8 cellular contexts compared by ENCODE assay signal in genomic region chrX:47562615-47563243, GRCh38. TPM values are rescaled to one million over a fixed set of nuclear protein-coding genes. Genes with fewer than 3 reads are reported as not detected.
DNase-seq lines count a peak whose midpoint lies in the region; ATAC-seq and TF ChIP-seq lines count a peak whose summit lies in the region.

No MANE protein-coding gene starts in this region.

- CTCF ChIA-PET in naive thymus-derived CD4-positive, alpha-beta T cell (lab: Charles Lee) = interaction anchor here (1.1 kb wide), 1 partner anchor 81 kb away, joined by 3 read pairs; no protein-coding TSS in a partner anchor

- ATAC-seq in naive thymus-derived CD4-positive, alpha-beta T cell = no peak
- ATAC-seq in gastroesophageal sphincter (no peak), HG03354 (IDR thresholded peaks at IDR 0.05; ENCODE audit: poor library complexity, severe bottlenecking, unreplicated experiment) (no peak), HG02970 (IDR thresholded peaks at IDR 0.05; ENCODE audit: low FRiP score, unreplicated experiment) (no peak)

- peaks cover 6 to 54% (median 39%) of the 10 kb centered on the region in 7 donors for H3K4me1 Mint-ChIP-seq in naive thymus-derived CD4-positive, alpha-beta T cell

- peaks cover 0 to 18% (median 11%) of the 10 kb centered on the region in 5 donors for H3K36me3 Mint-ChIP-seq in naive thymus-derived CD4-positive, alpha-beta T cell

- H3K9me3 ChIP-seq in naive thymus-derived CD4-positive, alpha-beta T cell (ENCODE audit: control insufficient read depth in 2 of 3, low read length in 3 of 3) = no peaks in the 10 kb centered on the region
- H3K9me3 ChIP-seq in gastroesophageal sphincter = no peaks in the 10 kb centered on the region

- peak in 1 of 4 experiments; percentile 34 for TF ChIP-seq CTCF in gastroesophageal sphincter (IDR thresholded peaks at IDR 0.05)

- no peak for TF ChIP-seq EP300 in gastroesophageal sphincter (IDR thresholded peaks at IDR 0.05)

- intact Hi-C loops in naive thymus-derived CD4-positive, alpha-beta T cell (cut with micrococcal nuclease) = loop anchor here (1.0 to 5.0 kb wide), 5 partner anchors 82 to 1335 kb away; partner anchors contain the start of genes PQBP1 (in 1 of the 2), TIMM17B (in 1 of the 2) and ZNF81 (in 1 of the 2)

- WGBS in gastroesophageal sphincter (ENCODE audit: low coverage in 1 of 2), 2 donors = 20% methylated on average over 1 of the region's 13 CpGs; no CpG with 5 or more reads in 1 of the 2 donors

- no peak for TF ChIP-seq POLR2A in gastroesophageal sphincter (IDR thresholded peaks at IDR 0.05)

- in situ Hi-C loops in KBM-7 (cut with MboI; ENCODE audit: low pct_unique_long_range_greater_than_20kb, low sequenced_read_pairs) = loop anchor here (10.0 kb wide), 1 partner anchor 82 kb away; no protein-coding TSS in a partner anchor

- no peaks in the 10 kb centered on the region for H3K27me3 Mint-ChIP-seq in naive thymus-derived CD4-positive, alpha-beta T cell

- no peak overlapping the region for H3K4me3 ChIP-seq in naive thymus-derived CD4-positive, alpha-beta T cell (ENCODE audit: low read length)
- H3K4me3 ChIP-seq in gastroesophageal sphincter = no peak overlapping the region

- no peak overlapping the region for H3K27ac ChIP-seq in naive thymus-derived CD4-positive, alpha-beta T cell (ENCODE audit: low read depth, low read length)
- no peak overlapping the region for H3K27ac ChIP-seq in gastroesophageal sphincter

- POLR2A ChIA-PET in naive thymus-derived CD4-positive, alpha-beta T cell (lab: Charles Lee) = interaction anchor here (1.5 kb wide), 1 partner anchor 19 kb away, joined by 4 read pairs; the partner anchor contains the start of gene TIMP1

- DNase-seq in EL (peak; percentile 38), KBM-7 (peak; percentile 93), NCI-H2029 (lab: John Stamatoyannopoulos, UW) (no peak)
- peak; percentile 28 for DNase-seq in activated naive CD4-positive, alpha-beta T cell treated with anti-CD3 and anti-CD28 coated beads, Interleukin-2, amount 50 U/mL, for 16 hours
- DNase-seq in naive thymus-derived CD4-positive, alpha-beta T cell = peak in 2 of 9 donors; percentile 22 to 26

- H3K4me1 ChIP-seq in naive thymus-derived CD4-positive, alpha-beta T cell (ENCODE audit: control insufficient read depth in 2 of 2, insufficient read depth in 2 of 2, low read length in 2 of 2) = peaks cover 10 to 18% of the 10 kb centered on the region in 2 donors
- peaks cover 0 to 38% (median 2%) of the 10 kb centered on the region in 3 donors for H3K4me1 ChIP-seq in gastroesophageal sphincter

- H3K27me3 ChIP-seq in naive thymus-derived CD4-positive, alpha-beta T cell (ENCODE audit: control insufficient read depth in 2 of 2, insufficient read depth in 2 of 2, low read length in 2 of 2) = no peaks in the 10 kb centered on the region
- no peaks in the 10 kb centered on the region for H3K27me3 ChIP-seq in gastroesophageal sphincter

- H3K27ac Mint-ChIP-seq in naive thymus-derived CD4-positive, alpha-beta T cell = peak overlapping the region in 7 of 9 donors; percentile 21 to 76 (median 41)

- H3K9me3 Mint-ChIP-seq in naive thymus-derived CD4-positive, alpha-beta T cell = peaks cover 0 to 5% (median 0%) of the 10 kb centered on the region in 11 donors

- peaks cover 8 to 44% (median 30%) of the 10 kb centered on the region in 3 experiments for H3K36me3 ChIP-seq in naive thymus-derived CD4-positive, alpha-beta T cell (ENCODE audit: control insufficient read depth in 2 of 3, insufficient read depth in 3 of 3, low read length in 3 of 3)
- H3K36me3 ChIP-seq in gastroesophageal sphincter = peaks cover 0 to 49% of the 10 kb centered on the region in 2 donors

- H3K4me3 Mint-ChIP-seq in naive thymus-derived CD4-positive, alpha-beta T cell = peak overlapping the region; percentile 74 to 96 (median 86)

RNA-seq across cellular contexts. Expression of gene ARAF, which starts 1.7 kb away (rescaled TPM):
- total RNA-seq in naive thymus-derived CD4-positive, alpha-beta T cell = 100 to 1,000 TPM in 4 of 5 experiments, 10 to 100 TPM in 1; 87.3 to 130 (median 118) TPM
- 100 to 1,000 TPM in 1 of 2 donors, 10 to 100 TPM in 1; 74.7 to 102 TPM for polyA plus RNA-seq in naive thymus-derived CD4-positive, alpha-beta T cell
- total RNA-seq in gastroesophageal sphincter = 10 to 100 TPM; 27.5 to 46.8 (median 38.5) TPM

RNA-seq across cellular contexts. Expression of gene TIMP1, which starts 19.5 kb away (rescaled TPM):
- 100 to 1,000 TPM in 2 of 5 experiments, 10 to 100 TPM in 3; 47.0 to 117 (median 85.2) TPM for total RNA-seq in naive thymus-derived CD4-positive, alpha-beta T cell
- polyA plus RNA-seq in naive thymus-derived CD4-positive, alpha-beta T cell = 10 to 100 TPM; 70.5 to 99.1 TPM
- 100 to 1,000 TPM in 3 of 4 donors, 10 to 100 TPM in 1; 77.4 to 204 (median 156) TPM for total RNA-seq in gastroesophageal sphincter

RNA-seq across cellular contexts. Expression of gene SYN1, which starts 56.9 kb away (rescaled TPM):
- 1 to 10 TPM in 2 of 5 experiments, under 1 TPM in 3; 0.24 to 1.5 (median 0.97) TPM for total RNA-seq in naive thymus-derived CD4-positive, alpha-beta T cell
- polyA plus RNA-seq in naive thymus-derived CD4-positive, alpha-beta T cell = under 1 TPM; 0.58 to 0.74 TPM
- under 1 TPM in 2 of 4 donors, not detected in 2; 0.27 TPM for total RNA-seq in gastroesophageal sphincter
